Comparison of ENCODE assay signal across 8 cellular contexts in genomic region chr4:48268956-48269860, GRCh38. TPM values are rescaled to one million over a fixed set of nuclear protein-coding genes. Genes with fewer than 3 reads are reported as not detected.
DNase-seq lines count a peak whose midpoint lies in the region; ATAC-seq and TF ChIP-seq lines count a peak whose summit lies in the region.

Gene TEC (minus strand): TSS chr4:48269838. CDS start chr4:48228614, 41,224 bp downstream.

- H3K4me3 ChIP-seq in foreskin fibroblast (ENCODE audit: low read depth in 1 of 2, low read length in 2 of 2) (peak within 1 kb of the TSS; percentile 60 to 82), neutrophil (ENCODE audit: low read depth in 1 of 2, low read length in 1 of 2) (peak within 1 kb of the TSS; percentile 74 to 95), urinary bladder (ENCODE audit: low read depth, low read length) (peak within 1 kb of the TSS; percentile 73)

- H3K36me3 ChIP-seq in neutrophil = no peaks in the 10 kb centered on the region
- H3K36me3 ChIP-seq in urinary bladder (ENCODE audit: insufficient read depth) = no peaks in the 10 kb centered on the region

- no peaks in the 10 kb centered on the region for H3K27me3 ChIP-seq in neutrophil

- WGBS in urinary bladder = 2% methylated on average over 63 of the region's 63 CpGs

- TF ChIP-seq CTCF in 22Rv1 (IDR thresholded peaks at IDR 0.05) (no peak), foreskin fibroblast (IDR thresholded peaks at IDR 0.05; ENCODE audit: low read depth, low read length) (no peak), neutrophil (IDR thresholded peaks at IDR 0.05) (no peak)

- peak within 1 kb of the TSS; percentile 55 for H3K27ac ChIP-seq in 22Rv1
- peak within 1 kb of the TSS; percentile 88 for H3K27ac ChIP-seq in neutrophil
- H3K27ac ChIP-seq in urinary bladder (ENCODE audit: low read depth) = peak within 1 kb of the TSS; percentile 78

- H3K4me1 ChIP-seq in neutrophil (ENCODE audit: control insufficient read depth in 1 of 2, insufficient read depth in 1 of 2, low read depth in 1 of 2, low read length in 1 of 2) = peaks cover 35 to 48% of the 10 kb centered on the region in 2 experiments
- H3K4me1 ChIP-seq in urinary bladder (ENCODE audit: insufficient read depth) = no peaks in the 10 kb centered on the region

- DNase-seq in NCI-H2196 treated with DMSO at 0.1 percent for 48 hours (lab: John Stamatoyannopoulos, UW; ENCODE audit: unreplicated experiment) (peak; percentile 51), foreskin fibroblast (peak; percentile 55 to 83)
- peak; percentile 79 for DNase-seq in activated CD8-positive, alpha-beta memory T cell treated with anti-CD3 and anti-CD28 coated beads, Interleukin-2, amount 50 U/mL, for 48 hours

- H3K9me3 ChIP-seq in neutrophil = no peaks in the 10 kb centered on the region

- peak; percentile 28 for ATAC-seq in GM18498 (IDR thresholded peaks at IDR 0.05; ENCODE audit: unreplicated experiment)
- peak; percentile 25 for ATAC-seq in HG02852 (IDR thresholded peaks at IDR 0.05; ENCODE audit: unreplicated experiment)

RNA-seq across cellular contexts. Expression of gene TEC, which starts in this region (rescaled TPM):
- total RNA-seq in urinary bladder = 2.6 TPM
- 0.67 TPM for polyA plus RNA-seq in urinary bladder

Comparison
In these comparisons a context has a peak if more than half of its experiments do, and no peak if none do; other contexts are left out.
1. Peak in every context shown above with its lines: DNase-seq, ATAC-seq, H3K4me3 ChIP-seq and H3K27ac ChIP-seq.